13 cellular contexts compared by ENCODE assay signal in the genomic region with DNA sequence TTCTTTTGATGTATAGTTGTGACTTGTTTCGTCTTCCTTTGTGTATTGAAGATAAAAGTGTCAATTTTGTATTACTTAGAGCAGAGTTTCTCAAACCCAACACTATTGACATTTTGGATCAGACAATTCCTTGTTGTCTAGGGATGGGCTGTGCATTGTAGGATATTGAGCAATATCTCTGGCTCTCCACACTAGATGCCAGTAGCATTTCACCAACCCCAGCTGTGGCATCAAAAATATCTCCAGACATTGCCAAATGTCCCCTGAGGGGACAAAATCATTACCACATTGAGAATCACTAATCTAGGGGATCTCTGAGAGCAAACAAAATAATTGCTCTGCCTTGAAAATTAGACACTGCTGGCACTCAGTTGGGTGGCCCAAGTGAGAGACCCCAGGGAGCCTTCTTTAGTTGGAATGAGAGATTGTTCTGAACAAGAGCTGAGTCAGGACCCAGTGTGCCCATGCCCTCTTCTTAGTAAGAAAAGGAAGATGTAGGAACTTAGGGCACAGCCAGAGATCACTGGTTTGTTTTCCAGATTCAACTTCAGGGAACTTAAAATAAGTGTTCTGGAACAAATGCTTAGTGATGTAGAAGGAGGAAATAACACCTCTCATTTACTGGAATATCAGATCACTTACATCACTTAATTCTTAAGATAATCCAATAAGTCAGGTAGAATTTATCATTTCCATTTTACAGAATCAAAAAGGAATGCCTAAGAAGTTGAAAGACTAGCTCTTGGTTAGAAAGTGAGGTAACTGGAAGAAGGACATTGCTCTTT.
DNase-seq lines count a peak whose midpoint lies in the region; TF ChIP-seq lines count a peak whose summit lies in the region.
"Had no signal": no experiment of that assay in that cellular context is flagged by ENCODE, and none has a peak within 500 bp of the region (broad histone marks: within the 10 kb centered on the region; RNA-seq: fewer than 3 reads in every experiment).

No MANE protein-coding gene starts in this region.

- in situ Hi-C loops in mammary epithelial cell (cut with MboI; ENCODE audit: low sequenced_read_pairs in 2 of 2) = loop anchor here in 1 of 2 donors (25.0 kb wide), 1 partner anchor 386 kb away; no protein-coding TSS in a partner anchor

- POLR2A ChIA-PET in MCF 10A (lab: Yijun Ruan, JAX) = no interaction called here

- H2AFZ ChIP-seq in mammary epithelial cell (ENCODE audit: low read depth, low read length) = no peak overlapping the region

- H3K27ac Mint-ChIP-seq in MCF 10A (ENCODE audit: low read depth, unreplicated experiment) = no peak overlapping the region
- H3K27ac Mint-ChIP-seq: activated CD4-positive, alpha-beta T cell treated with anti-CD3 and anti-CD28 coated beads for 36 hours; activated naive CD4-positive, alpha-beta T cell treated with anti-CD3 and anti-CD28 coated beads, Interleukin-2, amount 50 U/mL, for 72 hours had no signal

- intact Hi-C loops in MCF 10A (cut with micrococcal nuclease) = no loop called here
- intact Hi-C loops in mammary epithelial cell (cut with micrococcal nuclease) = no loop called here
- intact Hi-C loops in sigmoid colon (cut with DNase I) = loop anchor here (2.0 to 5.0 kb wide), 4 partner anchors 52 to 259 kb away; no protein-coding TSS in a partner anchor
- intact Hi-C loops in colonic mucosa (cut with DNase I) = no loop called here

- no peak overlapping the region for H3K4me3 Mint-ChIP-seq in MCF 10A (ENCODE audit: unreplicated experiment)
- H3K4me3 Mint-ChIP-seq: activated CD4-positive, alpha-beta T cell treated with anti-CD3 and anti-CD28 coated beads for 36 hours had no signal

- H3K27ac ChIP-seq in mammary epithelial cell (ENCODE audit: insufficient read depth, low read depth, low read length) (no peak overlapping the region), sigmoid colon (peak overlapping the region in 3 of 4 donors; percentile 78 to 82 (median 81)), colonic mucosa (no peak overlapping the region)

- TF ChIP-seq EP300 in sigmoid colon (IDR thresholded peaks at IDR 0.05) = no peak

- H3K4me3 ChIP-seq in mammary epithelial cell (replicated peaks in 1 of 3; ENCODE audit: insufficient read depth in 1 of 3, low read depth in 2 of 3, low read length in 3 of 3) (no peak overlapping the region), epithelial cell of esophagus (ENCODE audit: low read length) (no peak overlapping the region), sigmoid colon (no peak overlapping the region), colonic mucosa (no peak overlapping the region)
- H3K4me3 ChIP-seq: stomach had no signal

- H3K27me3 Mint-ChIP-seq in MCF 10A (ENCODE audit: insufficient read depth, unreplicated experiment) = no peaks in the 10 kb centered on the region

- H3K4me1 ChIP-seq in mammary epithelial cell (ENCODE audit: insufficient read depth, low read length) (peaks cover 25% of the 10 kb centered on the region), sigmoid colon (peaks cover 0 to 48% (median 41%) of the 10 kb centered on the region in 4 donors), colonic mucosa (no peaks in the 10 kb centered on the region)

- H3K9me3 ChIP-seq in mammary epithelial cell (replicated peaks; ENCODE audit: insufficient read depth, low read length) (no peaks in the 10 kb centered on the region), sigmoid colon (peaks cover 0 to 3% (median 0%) of the 10 kb centered on the region in 4 donors), colonic mucosa (no peaks in the 10 kb centered on the region)

- DNase-seq in MCF 10A (ENCODE audit: unreplicated experiment) (peak; percentile 40), mammary epithelial cell (no peak), MV-4-11 (lab: John Stamatoyannopoulos, UW) (peak; percentile 48), epithelial cell of esophagus (ENCODE audit: low read depth) (peak; percentile 31), sigmoid colon (no peak), colonic mucosa (no peak), NCI-H526 treated with DMSO at 0.1 percent for 48 hours (lab: John Stamatoyannopoulos, UW) (no peak), activated gamma-delta T cell (lab: John Stamatoyannopoulos, UW) (no peak)
- DNase-seq: activated CD4-positive, alpha-beta T cell treated with anti-CD3 and anti-CD28 coated beads for 36 hours; left colon; stimulated activated CD4-positive, alpha-beta T cell treated with anti-CD3 and anti-CD28 coated beads, Interleukin-15, amount 100 ng/mL, for 24 hours; stomach had no signal

- CTCF ChIA-PET in MCF 10A (lab: Yijun Ruan, JAX) = interaction anchor here (0.9 kb wide), 1 partner anchor 23 kb away, joined by 4 read pairs; no protein-coding TSS in a partner anchor
- CTCF ChIA-PET in mammary epithelial cell (lab: Charles Lee; ENCODE audit: low non-redundant PET) = no interaction called here

- H3K36me3 Mint-ChIP-seq in MCF 10A (ENCODE audit: insufficient read depth, unreplicated experiment) = no peaks in the 10 kb centered on the region

- no peak overlapping the region for H3K4me2 ChIP-seq in mammary epithelial cell (ENCODE audit: insufficient read depth, low read depth, low read length)

- no peaks in the 10 kb centered on the region for H4K20me1 ChIP-seq in mammary epithelial cell (ENCODE audit: insufficient read depth, low read length)

- no peak overlapping the region for H3K9ac ChIP-seq in mammary epithelial cell (ENCODE audit: insufficient read depth, low read length)
- H3K9ac ChIP-seq in colonic mucosa (ENCODE audit: low read depth in 2 of 2, low read length in 2 of 2) = no peak overlapping the region

- H3K27me3 ChIP-seq in mammary epithelial cell (ENCODE audit: insufficient read depth, low read length) = no peaks in the 10 kb centered on the region
- no peaks in the 10 kb centered on the region for H3K27me3 ChIP-seq in sigmoid colon
- no peaks in the 10 kb centered on the region for H3K27me3 ChIP-seq in colonic mucosa
- H3K27me3 ChIP-seq: stomach had no signal

- H3K9me3 Mint-ChIP-seq in MCF 10A (ENCODE audit: unreplicated experiment) = no peaks in the 10 kb centered on the region

- BruUV-seq in MCF 10A (replicated peaks; lab: Mats Ljungman, UMichigan) (no TSS peak), mammary epithelial cell (replicated peaks; lab: Mats Ljungman, UMichigan) (no TSS peak)

- peaks cover 19% of the 10 kb centered on the region for H3K4me1 Mint-ChIP-seq in MCF 10A (ENCODE audit: insufficient read depth, unreplicated experiment)
- H3K4me1 Mint-ChIP-seq: activated CD4-positive, alpha-beta T cell treated with anti-CD3 and anti-CD28 coated beads for 36 hours had no signal

- dilution Hi-C loops in mammary epithelial cell (cut with HindIII; ENCODE audit: low sequenced_read_pairs) = no loop called here

- no peak for TF ChIP-seq CTCF in MCF 10A (IDR thresholded peaks at IDR 0.05; ENCODE audit: unreplicated experiment)
- no peak for TF ChIP-seq CTCF in mammary epithelial cell (conservative IDR thresholded peaks at IDR 0.05 in 1 of 2, IDR thresholded peaks at IDR 0.05 in 1 of 2; ENCODE audit: extremely low read depth in 1 of 2, insufficient read depth in 1 of 2, low read depth in 1 of 2, low read length in 2 of 2)
- no peak for TF ChIP-seq CTCF in epithelial cell of esophagus (IDR thresholded peaks at IDR 0.05; ENCODE audit: insufficient read depth, low read depth, low read length, missing control alignments)
- no peak for TF ChIP-seq CTCF in sigmoid colon (IDR thresholded peaks at IDR 0.05)
- no peak for TF ChIP-seq CTCF in colonic mucosa (IDR thresholded peaks at IDR 0.05)

- no peaks in the 10 kb centered on the region for H3K79me2 ChIP-seq in mammary epithelial cell (ENCODE audit: insufficient read depth, low read length)

- 38% methylated on average over 1 of the region's 1 CpG for WGBS in mammary epithelial cell (ENCODE audit: low coverage, missing lambda C conversion rate)
- 33 to 74% methylated on average over 1 of the region's 1 CpG for WGBS in sigmoid colon, 2 donors

- TF ChIP-seq POLR2A in sigmoid colon (IDR thresholded peaks at IDR 0.05) = no peak

- H3K36me3 ChIP-seq in mammary epithelial cell (ENCODE audit: insufficient read depth, low read length) = no peaks in the 10 kb centered on the region
- H3K36me3 ChIP-seq in sigmoid colon = no peaks in the 10 kb centered on the region
- no peaks in the 10 kb centered on the region for H3K36me3 ChIP-seq in colonic mucosa
- H3K36me3 ChIP-seq: stomach had no signal

Comparison
In these comparisons a context has a peak if more than half of its experiments do, and no peak if none do; other contexts are left out.
1. DNase-seq: peak in MCF 10A (single experiment), MV-4-11 (single experiment) and epithelial cell of esophagus (single experiment); none in mammary epithelial cell (single experiment), sigmoid colon (single experiment), colonic mucosa (single experiment), NCI-H526 treated with DMSO at 0.1 percent for 48 hours (single experiment) and activated gamma-delta T cell (single experiment).
2. H3K27ac ChIP-seq: peak in sigmoid colon (3 of 4); none in mammary epithelial cell (single experiment) and colonic mucosa (single experiment).